ENCODE assay signal across 8 cellular contexts in genomic region chr20:17568972-17569471, GRCh38. TPM values are rescaled to one million over a fixed set of nuclear protein-coding genes. Genes with fewer than 3 reads are reported as not detected.
DNase-seq lines count a peak whose midpoint lies in the region; ATAC-seq, FAIRE-seq and TF ChIP-seq lines count a peak whose summit lies in the region.

No MANE protein-coding gene starts in this region.

- H3K9me3 ChIP-seq in SJCRH30 (replicated peaks) (no peaks in the 10 kb centered on the region), iPS-18a (ENCODE audit: control insufficient read depth, low read depth, low read length) (no peaks in the 10 kb centered on the region)

- H3K27me3 ChIP-seq in SJCRH30 (no peaks in the 10 kb centered on the region), iPS-18a (ENCODE audit: control insufficient read depth, insufficient read depth, low read length) (no peaks in the 10 kb centered on the region)

- H3K36me3 ChIP-seq in SJCRH30, result no peaks in the 10 kb centered on the region
- no peaks in the 10 kb centered on the region for H3K36me3 ChIP-seq in iPS-18a (ENCODE audit: control insufficient read depth, low read depth, low read length)

- peak overlapping the region; percentile 97 for H3K4me3 Mint-ChIP-seq in HFFc6

- H3K4me3 ChIP-seq in SJCRH30 (peak overlapping the region; percentile 93), iPS-18a (ENCODE audit: low read length) (peak overlapping the region; percentile 82)

- no peaks in the 10 kb centered on the region; the same call in 1 of the 2 replicates for H3K27me3 Mint-ChIP-seq in HFFc6 (ENCODE audit: insufficient read depth)

- TF ChIP-seq CTCF in C4-2B (conservative IDR thresholded peaks at IDR 0.05) (no peak), HFFc6 (IDR thresholded peaks at IDR 0.05) (no peak), D721Med (IDR thresholded peaks at IDR 0.05; ENCODE audit: insufficient read depth, missing control alignments) (no peak)

- peak overlapping the region; percentile 99 for H3K27ac ChIP-seq in C4-2B
- H3K27ac ChIP-seq in SJCRH30, result peak overlapping the region; percentile 68
- H3K27ac ChIP-seq in caudate nucleus (ENCODE audit: low read depth, low read length), result peak overlapping the region; percentile 53
- H3K27ac ChIP-seq in iPS-18a (ENCODE audit: low read length), result peak overlapping the region; percentile 90

- DNase-seq in HFFc6 (peak; percentile 99), SJCRH30 (peak; percentile 82 to 86), caudate nucleus (lab: John Stamatoyannopoulos, UW) (peak in 43 of 61 donors; percentile 2 to 81 (median 19)), renal cortical epithelial cell (ENCODE audit: low read depth) (peak; percentile 97), D721Med (ENCODE audit: insufficient read length, low spot score) (no peak)

- no peaks in the 10 kb centered on the region for H3K9me3 Mint-ChIP-seq in HFFc6

- H3K9ac ChIP-seq in iPS-18a (ENCODE audit: low read length), result peak overlapping the region; percentile 90

- peaks cover 65% of the 10 kb centered on the region for H3K4me1 Mint-ChIP-seq in HFFc6 (ENCODE audit: low read depth)

- no peak for FAIRE-seq in D721Med (lab: Jason Lieb, UNC)

- H3K4me1 ChIP-seq in SJCRH30 (peaks cover 9% of the 10 kb centered on the region; the same call in 1 of the 2 replicates), iPS-18a (ENCODE audit: control insufficient read depth, low read depth, low read length) (peaks cover 36% of the 10 kb centered on the region)

- no peak for ATAC-seq in HG03095 (IDR thresholded peaks at IDR 0.05; ENCODE audit: unreplicated experiment)

- H3K36me3 Mint-ChIP-seq in HFFc6 (ENCODE audit: low read depth), result peaks cover 18% of the 10 kb centered on the region

- H3K27ac Mint-ChIP-seq in HFFc6, result peak overlapping the region; percentile 93

RNA-seq across cellular contexts. Expression of gene DSTN, which starts 0.9 kb away (rescaled TPM):
- 100 to 1,000 TPM; 497 to 624 (median 521) TPM for total RNA-seq in HFFc6 (2021; fragmentation: NEBNext Ultra II Directional; extraction: Animal tissue kit (Norgen Biotek cat#: 25700))
- 117 and 121 TPM in 2 replicates for total RNA-seq in SJCRH30 (2014; rRNA removed; shearing (Covaris generic))
- 297 and 433 TPM in 2 replicates for total RNA-seq in renal cortical epithelial cell

RNA-seq across cellular contexts. Expression of gene BFSP1, which starts 37.8 kb away (rescaled TPM):
- total RNA-seq in HFFc6 (2021; fragmentation: NEBNext Ultra II Directional; extraction: Animal tissue kit (Norgen Biotek cat#: 25700)), result 1 to 10 TPM; 1.2 to 2.5 (median 1.8) TPM
- not detected in 2 replicates for total RNA-seq in SJCRH30 (2014; rRNA removed; shearing (Covaris generic))
- total RNA-seq in renal cortical epithelial cell, result 2.3 and 7.5 TPM in 2 replicates
